18 cellular contexts compared by ENCODE assay signal in genomic region chr1:156523801-156524480, GRCh38. TPM values are rescaled to one million over a fixed set of nuclear protein-coding genes. Genes with fewer than 3 reads are reported as not detected.
A peak's percentile ranks its signal among the peaks of the same experiment; 100 is the strongest.
DNase-seq lines count a peak whose midpoint lies in the region; ATAC-seq and TF ChIP-seq lines count a peak whose summit lies in the region.
"Had no signal": no experiment of that assay in that cellular context is flagged by ENCODE, and none has a peak within 500 bp of the region (broad histone marks: within the 10 kb centered on the region; RNA-seq: fewer than 3 reads in every experiment).

No MANE protein-coding gene starts in this region.

- H3K27ac Mint-ChIP-seq in activated CD4-positive, alpha-beta T cell treated with anti-CD3 and anti-CD28 coated beads, Interleukin-2, amount 10 ng/mL, durations not matched to agents 24 days and 14 days = no peak overlapping the region
- H3K27ac Mint-ChIP-seq in activated B cell treated with CpG ODN at 0.5 μM for 24 hours = peak overlapping the region; percentile 67

- H3K4me2 ChIP-seq in KMS-11 = peak overlapping the region; percentile 6; the same call in 1 of the 2 replicates
- peak overlapping the region; percentile 3 for H3K4me2 ChIP-seq in neural cell (ENCODE audit: low read length)

- no peaks in the 10 kb centered on the region for H3K9me3 ChIP-seq in neural cell (ENCODE audit: low read length)
- H3K9me3 ChIP-seq: SJSA1, thyroid gland had no signal

- TF ChIP-seq CTCF in KMS-11 (conservative IDR thresholded peaks at IDR 0.05; ENCODE audit: low read depth, low read length) (no peak), activated B cell treated with CpG ODN at 0.5 μM for 24 hours (IDR thresholded peaks at IDR 0.05) (no peak), neural cell (IDR thresholded peaks at IDR 0.05; ENCODE audit: poor library complexity, severe bottlenecking) (no peak)

- H4K20me1 ChIP-seq in KMS-11 (ENCODE audit: insufficient read depth) (no peaks in the 10 kb centered on the region), neural cell (ENCODE audit: insufficient read depth) (no peaks in the 10 kb centered on the region)

- H3K4me1 Mint-ChIP-seq in activated CD4-positive, alpha-beta T cell treated with anti-CD3 and anti-CD28 coated beads, Interleukin-2, amount 10 ng/mL, durations not matched to agents 24 days and 14 days = peaks cover 29% of the 10 kb centered on the region
- peaks cover 19% of the 10 kb centered on the region for H3K4me1 Mint-ChIP-seq in activated B cell treated with CpG ODN at 0.5 μM for 24 hours

- H3K9ac ChIP-seq in KMS-11 (no peak overlapping the region), neural cell (ENCODE audit: low read length) (peak overlapping the region; percentile 59)
- H3K9ac ChIP-seq: parathyroid adenoma had no signal

- TF ChIP-seq RAD21 in neural cell (conservative IDR thresholded peaks at IDR 0.05) = no peak

- intact Hi-C loops in activated CD4-positive, alpha-beta T cell treated with anti-CD3 and anti-CD28 coated beads, Interleukin-2, amount 10 ng/mL, durations not matched to agents 24 days and 14 days (cut with micrococcal nuclease) = loop anchor here (1.0 kb wide), 1 partner anchor 19 kb away; no protein-coding TSS in a partner anchor
- intact Hi-C loops in activated B cell treated with CpG ODN at 0.5 μM for 24 hours (cut with micrococcal nuclease) = loop anchor here (2.0 kb wide), 1 partner anchor 13 kb away; no protein-coding TSS in a partner anchor

- H3K27ac ChIP-seq in KMS-11 = no peak overlapping the region
- H3K27ac ChIP-seq in neural cell (ENCODE audit: low read length) = peak overlapping the region; percentile 81
- H3K27ac ChIP-seq: parathyroid adenoma, SJSA1, thyroid gland had no signal

- DNase-seq in activated CD4-positive, alpha-beta T cell treated with anti-CD3 and anti-CD28 coated beads, Interleukin-2, amount 10 ng/mL, durations not matched to agents 24 days and 14 days = no peak
- no peak for DNase-seq in activated CD4-positive, alpha-beta T cell treated with anti-CD3 and anti-CD28 coated beads for 48 hours
- DNase-seq in activated B cell treated with CpG ODN at 0.5 μM for 24 hours (no peak), NCI-H2107 treated with DMSO at 0.1 percent for 48 hours (lab: John Stamatoyannopoulos, UW; ENCODE audit: unreplicated experiment) (no peak), SK-N-DZ (ENCODE audit: low spot score) (no peak), HT-29 (ENCODE audit: low spot score) (no peak)
- DNase-seq: activated effector memory CD4-positive, alpha-beta T cell treated with Interleukin-2 at 50 U/mL for 16 hours; DMS153; KG1; mesendoderm; NCI-H2029 treated with DMSO at 0.1 percent for 48 hours; thyroid gland had no signal

- H3K36me3 Mint-ChIP-seq in activated CD4-positive, alpha-beta T cell treated with anti-CD3 and anti-CD28 coated beads, Interleukin-2, amount 10 ng/mL, durations not matched to agents 24 days and 14 days (ENCODE audit: low read depth) = peaks cover 10% of the 10 kb centered on the region
- H3K36me3 Mint-ChIP-seq in activated B cell treated with CpG ODN at 0.5 μM for 24 hours (ENCODE audit: low read depth) = no peaks in the 10 kb centered on the region
- H3K36me3 Mint-ChIP-seq: brain had no signal

- H3K4me3 ChIP-seq in KMS-11 (IDR thresholded peaks at IDR 0.05; ENCODE audit: insufficient read depth, low read depth, low read length) (no peak overlapping the region), neural cell (ENCODE audit: low read length) (peak overlapping the region; percentile 37)
- H3K4me3 ChIP-seq: SJSA1, thyroid gland had no signal

- CTCF ChIA-PET in activated B cell treated with CpG ODN at 0.5 μM for 24 hours (lab: Charles Lee) = interaction anchor here (0.7 to 2.6 kb wide), 3 partner anchors 14 to 43 kb away, joined by 3 to 23 read pairs (median 3); no protein-coding TSS in a partner anchor

- TF ChIP-seq EP300 in neural cell (conservative IDR thresholded peaks at IDR 0.05; ENCODE audit: poor library complexity, severe bottlenecking) = no peak

- no peak for ATAC-seq in activated B cell treated with CpG ODN at 0.5 μM for 24 hours (ENCODE audit: low read depth)

- peaks cover 27% of the 10 kb centered on the region for H3K4me1 ChIP-seq in KMS-11 (ENCODE audit: low read depth, poor library complexity, severe bottlenecking)
- H3K4me1 ChIP-seq: parathyroid adenoma, SJSA1, thyroid gland had no signal

- H3K36me3 ChIP-seq in KMS-11 (ENCODE audit: insufficient read depth) (no peaks in the 10 kb centered on the region), neural cell (ENCODE audit: insufficient read depth, low read length) (no peaks in the 10 kb centered on the region)
- H3K36me3 ChIP-seq: thyroid gland had no signal

- H3K27me3 ChIP-seq in KMS-11 (ENCODE audit: insufficient read depth, low read depth) (no peaks in the 10 kb centered on the region), neural cell (ENCODE audit: insufficient read depth, low read depth, low read length) (no peaks in the 10 kb centered on the region)
- H3K27me3 ChIP-seq: SJSA1, thyroid gland had no signal

- H3K4me3 Mint-ChIP-seq in activated CD4-positive, alpha-beta T cell treated with anti-CD3 and anti-CD28 coated beads, Interleukin-2, amount 10 ng/mL, durations not matched to agents 24 days and 14 days = peak overlapping the region; percentile 40
- H3K4me3 Mint-ChIP-seq in activated B cell treated with CpG ODN at 0.5 μM for 24 hours = peak overlapping the region; percentile 44

- no peaks in the 10 kb centered on the region for H3F3A ChIP-seq in neural cell (ENCODE audit: insufficient read depth, low read length, poor library complexity, severe bottlenecking)

- H2AFZ ChIP-seq in KMS-11 (ENCODE audit: low read depth) (peak overlapping the region; percentile 5), neural cell (ENCODE audit: low read depth, low read length) (peak overlapping the region; percentile 6)
- H2AFZ ChIP-seq: parathyroid adenoma had no signal

- no peaks in the 10 kb centered on the region for H3K9me3 Mint-ChIP-seq in activated CD4-positive, alpha-beta T cell treated with anti-CD3 and anti-CD28 coated beads, Interleukin-2, amount 10 ng/mL, durations not matched to agents 24 days and 14 days
- H3K9me3 Mint-ChIP-seq in activated B cell treated with CpG ODN at 0.5 μM for 24 hours = no peaks in the 10 kb centered on the region
- H3K9me3 Mint-ChIP-seq: brain had no signal

- H3K79me2 ChIP-seq in KMS-11 (ENCODE audit: insufficient read depth, low read depth) (no peaks in the 10 kb centered on the region), neural cell (replicated peaks; ENCODE audit: insufficient read depth, low read length) (no peaks in the 10 kb centered on the region)
- H3K79me2 ChIP-seq: parathyroid adenoma had no signal

- H3K27me3 Mint-ChIP-seq in activated CD4-positive, alpha-beta T cell treated with anti-CD3 and anti-CD28 coated beads, Interleukin-2, amount 10 ng/mL, durations not matched to agents 24 days and 14 days = peaks cover 5% of the 10 kb centered on the region
- no peaks in the 10 kb centered on the region for H3K27me3 Mint-ChIP-seq in activated B cell treated with CpG ODN at 0.5 μM for 24 hours
- H3K27me3 Mint-ChIP-seq: brain had no signal

- H3K9me2 ChIP-seq in neural cell (ENCODE audit: insufficient read depth, low read length) = no peaks in the 10 kb centered on the region

- POLR2A ChIA-PET in activated B cell treated with CpG ODN at 0.5 μM for 24 hours (lab: Charles Lee) = interaction anchor here (0.5 to 3.4 kb wide), 10 partner anchors 17 to 99 kb away, joined by 3 to 37 read pairs (median 5); partner anchors contain the start of genes MEF2D and TTC24

TF ChIP-seq in neural cell, 6 proteins besides CTCF, POLR2A, EP300 and RAD21:
- TF ChIP-seq POLR2AphosphoS5 (IDR thresholded peaks at IDR 0.05) = no peak

RNA-seq across cellular contexts. Expression of gene MEF2D, which starts 23.4 kb away (rescaled TPM):
- 29.7 and 29.8 TPM in 2 replicates for total RNA-seq in activated CD4-positive, alpha-beta T cell treated with anti-CD3 and anti-CD28 coated beads, Interleukin-2, amount 10 ng/mL, durations not matched to agents 24 days and 14 days
- 101 and 114 TPM in 2 replicates for total RNA-seq in activated B cell treated with CpG ODN at 0.5 μM for 24 hours
- polyA plus RNA-seq in neural cell = 4.7 and 5.2 TPM in 2 replicates
- polyA minus RNA-seq in neural cell = 13.4 and 15.4 TPM in 2 replicates
- 5.8 and 6.3 TPM in 2 replicates for polyA plus RNA-seq in SK-N-DZ (2014; cell fraction: cytosol; rRNA removed)
- polyA plus RNA-seq in SK-N-DZ (2014; cell fraction: nucleus; rRNA removed) = 11.9 and 15.0 TPM in 2 replicates
- total RNA-seq in HT-29 (2014; rRNA removed; shearing (Covaris generic)) = 17.8 and 27.4 TPM in 2 replicates

RNA-seq across cellular contexts. Expression of gene IQGAP3, which starts 48.4 kb away (rescaled TPM):
- total RNA-seq in activated CD4-positive, alpha-beta T cell treated with anti-CD3 and anti-CD28 coated beads, Interleukin-2, amount 10 ng/mL, durations not matched to agents 24 days and 14 days = 10.5 and 11.2 TPM in 2 replicates
- 0.22 and 0.29 TPM in 2 replicates for total RNA-seq in activated B cell treated with CpG ODN at 0.5 μM for 24 hours
- 0.32 TPM in 1 of 2 replicates, not detected in the other for polyA plus RNA-seq in neural cell
- 0.46 and 0.49 TPM in 2 replicates for polyA minus RNA-seq in neural cell
- polyA plus RNA-seq in SK-N-DZ (2014; cell fraction: cytosol; rRNA removed) = 21.6 and 24.0 TPM in 2 replicates
- 110 and 166 TPM in 2 replicates for polyA plus RNA-seq in SK-N-DZ (2014; cell fraction: nucleus; rRNA removed)
- 55.3 and 61.7 TPM in 2 replicates for total RNA-seq in HT-29 (2014; rRNA removed; shearing (Covaris generic))

RNA-seq across cellular contexts. Expression of gene TTC24, which starts 55.6 kb away (rescaled TPM):
- 4.6 and 5.4 TPM in 2 replicates for total RNA-seq in activated CD4-positive, alpha-beta T cell treated with anti-CD3 and anti-CD28 coated beads, Interleukin-2, amount 10 ng/mL, durations not matched to agents 24 days and 14 days
- total RNA-seq in activated B cell treated with CpG ODN at 0.5 μM for 24 hours = 19.6 TPM in 2 replicates
- not detected in 2 replicates for polyA plus RNA-seq in neural cell
- polyA minus RNA-seq in neural cell = not detected in 2 replicates
- polyA plus RNA-seq in SK-N-DZ (2014; cell fraction: cytosol; rRNA removed) = 0.44 TPM in 1 of 2 replicates, not detected in the other
- polyA plus RNA-seq in SK-N-DZ (2014; cell fraction: nucleus; rRNA removed) = 0.15 and 0.95 TPM in 2 replicates
- total RNA-seq in HT-29 (2014; rRNA removed; shearing (Covaris generic)) = not detected in 2 replicates
- total RNA-seq: frontal cortex, SJSA1 had no signal
